In genomic region chr1:16207318-16208269, GRCh38 we compare ENCODE assay signal across 8 cellular contexts. TPM values are rescaled to one million over a fixed set of nuclear protein-coding genes. Genes with fewer than 3 reads are reported as not detected.
DNase-seq lines count a peak whose midpoint lies in the region; ATAC-seq, FAIRE-seq and TF ChIP-seq lines count a peak whose summit lies in the region.

No MANE protein-coding gene starts in this region.

- H3K27ac Mint-ChIP-seq in activated CD4-positive, alpha-beta T cell treated with anti-CD3 and anti-CD28 coated beads, Interleukin-2, amount 10 ng/mL, durations not matched to agents 7 days and 5 days: peak overlapping the region; percentile 99
- H3K27ac Mint-ChIP-seq in activated T-helper 17 cell treated with anti-CD3 and anti-CD28 coated beads, Interleukin-2, amount 50 U/mL, for 72 hours: peak overlapping the region; percentile 92

- DNase-seq in activated CD4-positive, alpha-beta T cell treated with anti-CD3 and anti-CD28 coated beads, Interleukin-2, amount 10 ng/mL, durations not matched to agents 7 days and 5 days: no peak
- DNase-seq in activated CD4-positive, alpha-beta T cell treated with anti-CD3 and anti-CD28 coated beads for 4 hours: no peak
- DNase-seq in kidney (peak; percentile 82), NCI-H446 (lab: John Stamatoyannopoulos, UW) (no peak), anterior cingulate cortex (lab: John Stamatoyannopoulos, UW) (no peak)

- H3K27ac ChIP-seq in kidney (ENCODE audit: low read depth in 2 of 2, low read length in 2 of 2) (peak overlapping the region; percentile 89), thymus (ENCODE audit: low read depth) (peak overlapping the region; percentile 97)

- CTCF ChIA-PET in activated CD4-positive, alpha-beta T cell treated with anti-CD3 and anti-CD28 coated beads, Interleukin-2, amount 10 ng/mL, durations not matched to agents 7 days and 5 days (lab: Charles Lee): interaction anchor here (0.9 to 2.3 kb wide), 3 partner anchors 9 to 134 kb away, joined by 3 to 11 read pairs (median 4); partner anchors contain the start of gene FAM131C

- no peak for TF ChIP-seq CTCF in kidney (IDR thresholded peaks at IDR 0.05; ENCODE audit: borderline replicate concordance, extremely low read depth, insufficient read depth)

- WGBS in thymus: 67% methylated on average over 51 of the region's 51 CpGs

- no peaks in the 10 kb centered on the region for H3K9me3 Mint-ChIP-seq in activated CD4-positive, alpha-beta T cell treated with anti-CD3 and anti-CD28 coated beads, Interleukin-2, amount 10 ng/mL, durations not matched to agents 7 days and 5 days
- no peaks in the 10 kb centered on the region for H3K9me3 Mint-ChIP-seq in activated T-helper 17 cell treated with anti-CD3 and anti-CD28 coated beads, Interleukin-2, amount 50 U/mL, for 72 hours

- H3K9ac ChIP-seq in kidney (ENCODE audit: low read length in 2 of 2): peak overlapping the region; percentile 61 to 71

- POLR2A ChIA-PET in activated CD4-positive, alpha-beta T cell treated with anti-CD3 and anti-CD28 coated beads, Interleukin-2, amount 10 ng/mL, durations not matched to agents 7 days and 5 days (lab: Charles Lee): interaction anchor here (1.4 kb wide), 1 partner anchor 9 kb away, joined by 8 read pairs; no protein-coding TSS in a partner anchor

- H3K4me1 ChIP-seq in kidney (ENCODE audit: control insufficient read depth in 1 of 2, insufficient read depth in 1 of 2, low read depth in 1 of 2, low read length in 2 of 2): peaks cover 0 to 11% of the 10 kb centered on the region in 2 donors
- H3K4me1 ChIP-seq in thymus (ENCODE audit: control insufficient read depth, insufficient read depth, low read length): peaks cover 10% of the 10 kb centered on the region

- peaks cover 11% of the 10 kb centered on the region for H3K4me1 Mint-ChIP-seq in activated CD4-positive, alpha-beta T cell treated with anti-CD3 and anti-CD28 coated beads, Interleukin-2, amount 10 ng/mL, durations not matched to agents 7 days and 5 days
- H3K4me1 Mint-ChIP-seq in activated T-helper 17 cell treated with anti-CD3 and anti-CD28 coated beads, Interleukin-2, amount 50 U/mL, for 72 hours: no peaks in the 10 kb centered on the region

- H3K4me3 ChIP-seq in kidney (ENCODE audit: low read length in 2 of 2): peak overlapping the region; percentile 56 to 62
- H3K4me3 ChIP-seq in thymus (ENCODE audit: low read length): peak overlapping the region; percentile 69

- peaks cover 2% of the 10 kb centered on the region for H3K36me3 Mint-ChIP-seq in activated CD4-positive, alpha-beta T cell treated with anti-CD3 and anti-CD28 coated beads, Interleukin-2, amount 10 ng/mL, durations not matched to agents 7 days and 5 days (ENCODE audit: low read depth)
- no peaks in the 10 kb centered on the region for H3K36me3 Mint-ChIP-seq in activated T-helper 17 cell treated with anti-CD3 and anti-CD28 coated beads, Interleukin-2, amount 50 U/mL, for 72 hours (ENCODE audit: low read depth)

- no peaks in the 10 kb centered on the region for H3K9me3 ChIP-seq in kidney (ENCODE audit: control insufficient read depth in 1 of 2, low read length in 2 of 2)
- no peaks in the 10 kb centered on the region for H3K9me3 ChIP-seq in thymus (ENCODE audit: control insufficient read depth)

- ATAC-seq in activated T-helper 17 cell treated with anti-CD3 and anti-CD28 coated beads, Interleukin-2, amount 50 U/mL, for 72 hours (replicated peaks): no peak
- ATAC-seq in HG03432 (IDR thresholded peaks at IDR 0.05; ENCODE audit: unreplicated experiment): no peak

- H3K4me3 Mint-ChIP-seq in activated CD4-positive, alpha-beta T cell treated with anti-CD3 and anti-CD28 coated beads, Interleukin-2, amount 10 ng/mL, durations not matched to agents 7 days and 5 days: peak overlapping the region; percentile 89
- H3K4me3 Mint-ChIP-seq in activated T-helper 17 cell treated with anti-CD3 and anti-CD28 coated beads, Interleukin-2, amount 50 U/mL, for 72 hours: peak overlapping the region; percentile 88

- H3K36me3 ChIP-seq in kidney (ENCODE audit: control insufficient read depth in 1 of 2, insufficient read depth in 2 of 2, low read length in 2 of 2) (no peaks in the 10 kb centered on the region), thymus (ENCODE audit: control insufficient read depth, insufficient read depth) (peaks cover 3% of the 10 kb centered on the region)

- H3K27me3 ChIP-seq in thymus (ENCODE audit: control insufficient read depth, insufficient read depth): no peaks in the 10 kb centered on the region

- no peak for FAIRE-seq in kidney (lab: Jason Lieb, UNC)

- intact Hi-C loops in kidney (cut with DNase I): no loop called here

- no peaks in the 10 kb centered on the region for H3K27me3 Mint-ChIP-seq in activated CD4-positive, alpha-beta T cell treated with anti-CD3 and anti-CD28 coated beads, Interleukin-2, amount 10 ng/mL, durations not matched to agents 7 days and 5 days
- H3K27me3 Mint-ChIP-seq in activated T-helper 17 cell treated with anti-CD3 and anti-CD28 coated beads, Interleukin-2, amount 50 U/mL, for 72 hours: no peaks in the 10 kb centered on the region

RNA-seq across cellular contexts. Expression of gene ARHGEF19, which starts 4.9 kb away (rescaled TPM):
- total RNA-seq in activated CD4-positive, alpha-beta T cell treated with anti-CD3 and anti-CD28 coated beads, Interleukin-2, amount 10 ng/mL, durations not matched to agents 7 days and 5 days: 10 to 100 TPM; 10.7 to 12.1 TPM
- 10 to 100 TPM in 1 of 2 donors, 1 to 10 TPM in 1; 7.5 to 10.0 TPM for total RNA-seq in activated T-helper 17 cell treated with anti-CD3 and anti-CD28 coated beads, Interleukin-2, amount 50 U/mL, for 72 hours
- total RNA-seq in kidney: 8.2 TPM
- polyA plus RNA-seq in kidney (ENCODE audit: insufficient read depth, low read depth, low replicate concordance) (3.5 TPM), thymus (9.6 TPM)

RNA-seq across cellular contexts. Expression of gene CPLANE2, which starts 29.4 kb away (rescaled TPM):
- total RNA-seq in activated CD4-positive, alpha-beta T cell treated with anti-CD3 and anti-CD28 coated beads, Interleukin-2, amount 10 ng/mL, durations not matched to agents 7 days and 5 days: 1 to 10 TPM; 6.4 to 6.8 TPM
- 1 to 10 TPM; 3.1 to 7.5 TPM for total RNA-seq in activated T-helper 17 cell treated with anti-CD3 and anti-CD28 coated beads, Interleukin-2, amount 50 U/mL, for 72 hours
- 9.4 TPM for total RNA-seq in kidney
- polyA plus RNA-seq in kidney (ENCODE audit: insufficient read depth, low read depth, low replicate concordance) (7.9 TPM), thymus (4.0 TPM)

RNA-seq across cellular contexts. Expression of gene EPHA2, which starts 51.7 kb away (rescaled TPM):
- total RNA-seq in activated CD4-positive, alpha-beta T cell treated with anti-CD3 and anti-CD28 coated beads, Interleukin-2, amount 10 ng/mL, durations not matched to agents 7 days and 5 days: not detected
- total RNA-seq in activated T-helper 17 cell treated with anti-CD3 and anti-CD28 coated beads, Interleukin-2, amount 50 U/mL, for 72 hours: under 1 TPM in 1 of 2 donors, not detected in 1; 0.13 TPM
- 34.2 TPM for total RNA-seq in kidney
- 5.5 TPM for polyA plus RNA-seq in kidney (ENCODE audit: insufficient read depth, low read depth, low replicate concordance)
- 6.2 TPM for polyA plus RNA-seq in thymus

Comparison
In these comparisons a context has a peak if more than half of its experiments do, and no peak if none do; other contexts are left out.
1. RNA of gene EPHA2, which starts 51.7 kb away (total RNA-seq): 34.2 TPM in kidney (single experiment); 0.13 TPM in activated T-helper 17 cell treated with anti-CD3 and anti-CD28 coated beads, Interleukin-2, amount 50 U/mL, for 72 hours and not detected in activated CD4-positive, alpha-beta T cell treated with anti-CD3 and anti-CD28 coated beads, Interleukin-2, amount 10 ng/mL, durations not matched to agents 7 days and 5 days; every median in the first group is over 10 times any median in the second.